ENCODE assay signal across 11 cellular contexts in genomic region chr9:84701801-84702200, GRCh38. TPM values are rescaled to one million over a fixed set of nuclear protein-coding genes. Genes with fewer than 3 reads are reported as not detected.
A peak's percentile ranks its signal among the peaks of the same experiment; 100 is the strongest.
DNase-seq lines count a peak whose midpoint lies in the region; ATAC-seq and TF ChIP-seq lines count a peak whose summit lies in the region.
"Had no signal": no experiment of that assay in that cellular context is flagged by ENCODE, and none has a peak within 500 bp of the region (broad histone marks: within the 10 kb centered on the region; RNA-seq: fewer than 3 reads in every experiment).

No MANE protein-coding gene starts in this region.

- no peak for TF ChIP-seq CTCF in epithelial cell of esophagus (IDR thresholded peaks at IDR 0.05; ENCODE audit: insufficient read depth, low read depth, low read length, missing control alignments)
- TF ChIP-seq CTCF in psoas muscle (IDR thresholded peaks at IDR 0.05): no peak
- TF ChIP-seq CTCF in natural killer cell (IDR thresholded peaks at IDR 0.05): no peak

- no peaks in the 10 kb centered on the region for H3K4me1 Mint-ChIP-seq in natural killer cell
- H3K4me1 Mint-ChIP-seq: CD14-positive monocyte; naive thymus-derived CD8-positive, alpha-beta T cell had no signal

- no peaks in the 10 kb centered on the region for H3K36me3 ChIP-seq in psoas muscle (ENCODE audit: insufficient read depth in 1 of 2, low read depth in 1 of 2)

- H3K4me1 ChIP-seq in psoas muscle: no peaks in the 10 kb centered on the region

- 51 to 64% (median 52%) methylated on average over 6 of the region's 6 CpGs for WGBS in psoas muscle, 3 donors

- no peak overlapping the region for H3K4me3 Mint-ChIP-seq in natural killer cell
- H3K4me3 Mint-ChIP-seq: CD14-positive monocyte; naive thymus-derived CD8-positive, alpha-beta T cell had no signal

- no peaks in the 10 kb centered on the region for H3K9me3 Mint-ChIP-seq in natural killer cell
- H3K9me3 Mint-ChIP-seq: CD14-positive monocyte had no signal

- H3K27ac ChIP-seq in psoas muscle: no peak overlapping the region

- no peaks in the 10 kb centered on the region for H3K9me3 ChIP-seq in psoas muscle

- ATAC-seq in GM18858 (IDR thresholded peaks at IDR 0.05; ENCODE audit: unreplicated experiment) (peak; percentile 78), GM21528 (IDR thresholded peaks at IDR 0.05; ENCODE audit: low FRiP score, unreplicated experiment) (peak; percentile 89), HG03108 (IDR thresholded peaks at IDR 0.05; ENCODE audit: unreplicated experiment) (peak; percentile 81), psoas muscle (no peak), natural killer cell (no peak)
- ATAC-seq: naive thymus-derived CD8-positive, alpha-beta T cell had no signal

- intact Hi-C loops in psoas muscle (cut with DNase I) (no loop called here), natural killer cell (cut with micrococcal nuclease) (no loop called here)

- H3K27me3 Mint-ChIP-seq in natural killer cell (ENCODE audit: low read depth in 2 of 2): peaks cover 23 to 40% of the 10 kb centered on the region in 2 donors

- H3K27me3 ChIP-seq in psoas muscle (ENCODE audit: insufficient read depth in 3 of 3, low read length in 2 of 3): no peaks in the 10 kb centered on the region

- peak; percentile 59 for DNase-seq in epithelial cell of esophagus (ENCODE audit: low read depth)
- no peak for DNase-seq in psoas muscle
- no peak for DNase-seq in stimulated activated CD4-positive, alpha-beta T cell treated with anti-CD3 and anti-CD28 coated beads, Interleukin-12 subunit alpha, Interleukin-12 subunit beta, amount 100 ng/mL, for 4 hours
- DNase-seq in natural killer cell: no peak
- no peak for DNase-seq in H4 (ENCODE audit: low spot score)
- DNase-seq: activated effector memory CD4-positive, alpha-beta T cell treated with anti-CD3 and anti-CD28 coated beads, Interleukin-2, amount 50 U/mL, for 16 hours; naive thymus-derived CD8-positive, alpha-beta T cell had no signal

- H3K27ac Mint-ChIP-seq in natural killer cell: no peak overlapping the region
- H3K27ac Mint-ChIP-seq: CD14-positive monocyte; naive thymus-derived CD8-positive, alpha-beta T cell had no signal

- no peaks in the 10 kb centered on the region for H3K36me3 Mint-ChIP-seq in natural killer cell
- H3K36me3 Mint-ChIP-seq: CD14-positive monocyte; naive thymus-derived CD8-positive, alpha-beta T cell had no signal

- H3K4me3 ChIP-seq in epithelial cell of esophagus (ENCODE audit: low read length): no peak overlapping the region
- H3K4me3 ChIP-seq in psoas muscle: no peak overlapping the region

RNA-seq across cellular contexts. Expression of gene NTRK2, which starts 32.3 kb away (rescaled TPM):
- total RNA-seq in psoas muscle (1 to 10 TPM; 1.1 to 3.6 (median 1.4) TPM), natural killer cell (under 1 TPM in 1 of 3 donors, not detected in 2; 0.08 TPM)
- polyA plus RNA-seq in psoas muscle: 1 to 10 TPM in 1 of 3 donors, under 1 TPM in 2; 0.46 to 1.4 (median 0.65) TPM
- 0.10 and 0.39 TPM in 2 replicates for total RNA-seq in H4 (2014; rRNA removed; shearing (Covaris generic))
- total RNA-seq: naive thymus-derived CD8-positive, alpha-beta T cell had no signal
- polyA plus RNA-seq: CD14-positive monocyte; naive thymus-derived CD8-positive, alpha-beta T cell had no signal

Comparison
In these comparisons a context has a peak if more than half of its experiments do, and no peak if none do; other contexts are left out.
1. ATAC-seq: peak in GM18858 (single experiment), GM21528 (single experiment) and HG03108 (single experiment); none in psoas muscle (0 of 4) and natural killer cell (0 of 3).